In genomic region chr1:224700915-224701531, GRCh38 we compare ENCODE assay signal across 1 cellular context.
TF ChIP-seq lines count a peak whose summit lies in the region.

No MANE protein-coding gene starts in this region.

TF ChIP-seq in GM12878, 131 proteins besides CTCF, POLR2A, EP300 and RAD21 (continued from another document):
- TF ChIP-seq E4F1 (IDR thresholded peaks at IDR 0.05; ENCODE audit: borderline replicate concordance, partially characterized antibody) (no peak), CBX5 (IDR thresholded peaks at IDR 0.05; ENCODE audit: low read depth) (no peak), POU2F2 (IDR thresholded peaks at IDR 0.05; ENCODE audit: borderline replicate concordance, low read depth, low read length) (peak; percentile 47; the same call in 1 of the 3 replicates), SMC3 (IDR thresholded peaks at IDR 0.05; ENCODE audit: borderline replicate concordance, low read length) (peak; percentile 63)
